ENCODE assay signal across 17 cellular contexts in the genomic region with DNA sequence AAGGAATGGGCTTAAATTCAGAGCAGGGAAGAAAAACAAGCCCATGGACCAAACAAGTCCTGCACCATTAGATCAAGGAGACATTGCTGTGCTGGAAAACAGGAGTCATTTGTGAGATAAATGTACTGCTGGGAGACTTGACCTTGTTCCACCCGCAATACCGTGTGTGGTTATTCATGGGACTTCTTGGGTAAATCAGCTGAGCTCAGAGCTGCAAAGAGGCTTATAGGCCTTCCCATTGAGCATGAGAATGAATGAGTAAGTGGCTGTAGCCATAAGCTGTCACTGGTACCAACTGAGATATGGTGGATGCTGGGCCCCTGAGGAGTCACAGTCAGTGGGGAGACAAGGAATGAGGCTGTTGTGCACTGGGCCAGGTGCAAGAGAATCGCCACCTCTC. TPM values are rescaled to one million over a fixed set of nuclear protein-coding genes. Genes with fewer than 3 reads are reported as not detected.
A peak's percentile ranks its signal among the peaks of the same experiment; 100 is the strongest.
DNase-seq lines count a peak whose midpoint lies in the region; ATAC-seq and TF ChIP-seq lines count a peak whose summit lies in the region.
"Had no signal": no experiment of that assay in that cellular context is flagged by ENCODE, and none has a peak within 500 bp of the region (broad histone marks: within the 10 kb centered on the region; RNA-seq: fewer than 3 reads in every experiment).

No MANE protein-coding gene starts in this region.

- 91% methylated on average over 2 of the region's 3 CpGs for WGBS in mesenchymal stem cell

- H3K27ac ChIP-seq in mesenchymal stem cell (ENCODE audit: low read length, poor library complexity, severe bottlenecking): no peak overlapping the region
- H3K27ac ChIP-seq: GM23248 had no signal

- no peak overlapping the region for H3K4me2 ChIP-seq in mesenchymal stem cell (ENCODE audit: low read length, poor library complexity, severe bottlenecking)

- H2AK5ac ChIP-seq in mesenchymal stem cell (ENCODE audit: low read length, severe bottlenecking): no peak overlapping the region

- H3K36me3 Mint-ChIP-seq in glutamatergic neuron (ENCODE audit: unreplicated experiment): peaks cover 13% of the 10 kb centered on the region
- H3K36me3 Mint-ChIP-seq: CD4-positive, alpha-beta memory T cell had no signal

- peaks cover 6% of the 10 kb centered on the region for H3K9me3 Mint-ChIP-seq in glutamatergic neuron (ENCODE audit: unreplicated experiment)

- H4K91ac ChIP-seq in mesenchymal stem cell (ENCODE audit: low read length): no peak overlapping the region

- TF ChIP-seq CTCF in AG10803 (conservative IDR thresholded peaks at IDR 0.05; ENCODE audit: low read length) (no peak), glutamatergic neuron (IDR thresholded peaks at IDR 0.05; ENCODE audit: partially characterized antibody, unreplicated experiment) (no peak)

- no peaks in the 10 kb centered on the region for H3K4me1 Mint-ChIP-seq in glutamatergic neuron (ENCODE audit: low read depth, unreplicated experiment)
- H3K4me1 Mint-ChIP-seq: CD4-positive, alpha-beta memory T cell had no signal

- H3K27me3 Mint-ChIP-seq in glutamatergic neuron (ENCODE audit: unreplicated experiment): peaks cover 3% of the 10 kb centered on the region

- H3K9me3 ChIP-seq in mesenchymal stem cell (ENCODE audit: control insufficient read depth, low read length): no peaks in the 10 kb centered on the region
- H3K9me3 ChIP-seq: Caco-2 had no signal

- H4K8ac ChIP-seq in mesenchymal stem cell (ENCODE audit: low read length): no peak overlapping the region

- peaks cover 10% of the 10 kb centered on the region for H3K4me1 ChIP-seq in mesenchymal stem cell (ENCODE audit: control insufficient read depth, insufficient read depth, low read depth, low read length)
- H3K4me1 ChIP-seq: Caco-2 had no signal

- DNase-seq in AG10803 (ENCODE audit: low read depth) (peak; percentile 12), M059J (ENCODE audit: low read depth) (peak; percentile 63), amniotic epithelial cell (ENCODE audit: low read depth) (peak; percentile 75), mesenchymal stem cell (peak; percentile 57), glutamatergic neuron (no peak), COLO668 (lab: John Stamatoyannopoulos, UW; ENCODE audit: unreplicated experiment) (no peak)
- DNase-seq: 8988T; C1 segment of cervical spinal cord; Caco-2; CD4-positive, alpha-beta memory T cell; DMS153; DND-41; GM23248; H7 had no signal

- H2BK120ac ChIP-seq in mesenchymal stem cell (ENCODE audit: low read depth, low read length): no peak overlapping the region

- no peak overlapping the region for H3K4ac ChIP-seq in mesenchymal stem cell (ENCODE audit: low read depth in 1 of 2, low read length in 2 of 2)

- H3K14ac ChIP-seq in mesenchymal stem cell (ENCODE audit: low read length in 2 of 2): no peak overlapping the region

- no peak for ATAC-seq in GM19452 (IDR thresholded peaks at IDR 0.05; ENCODE audit: unreplicated experiment)
- ATAC-seq: HCT116 had no signal

- H3K9ac ChIP-seq in mesenchymal stem cell (ENCODE audit: low read length): no peak overlapping the region
- H3K9ac ChIP-seq: GM23248 had no signal

- no peak overlapping the region for H2BK12ac ChIP-seq in mesenchymal stem cell (ENCODE audit: low read length in 2 of 2)

- peaks cover 0 to 21% of the 10 kb centered on the region in 2 experiments for H3K27me3 ChIP-seq in mesenchymal stem cell (ENCODE audit: control insufficient read depth in 1 of 2, insufficient read depth in 1 of 2, low read length in 2 of 2)

- H3K79me1 ChIP-seq in mesenchymal stem cell (replicated peaks; ENCODE audit: low read length, poor library complexity, severe bottlenecking): peaks cover 6% of the 10 kb centered on the region

- no peak overlapping the region for H3K4me3 Mint-ChIP-seq in glutamatergic neuron (ENCODE audit: unreplicated experiment)
- H3K4me3 Mint-ChIP-seq: CD4-positive, alpha-beta memory T cell had no signal

- H3K18ac ChIP-seq in mesenchymal stem cell (ENCODE audit: low read depth in 1 of 2, low read length in 2 of 2): no peak overlapping the region

- H2BK15ac ChIP-seq in mesenchymal stem cell (ENCODE audit: low read depth, poor library complexity, severe bottlenecking): no peak overlapping the region

- no peaks in the 10 kb centered on the region for H3K36me3 ChIP-seq in mesenchymal stem cell (ENCODE audit: control insufficient read depth in 1 of 2, insufficient read depth in 2 of 2, low read depth in 1 of 2, low read length in 2 of 2)

- H3K23ac ChIP-seq in mesenchymal stem cell (ENCODE audit: low read length in 2 of 2): no peak overlapping the region

- H3K27ac Mint-ChIP-seq in glutamatergic neuron (ENCODE audit: unreplicated experiment): no peak overlapping the region
- H3K27ac Mint-ChIP-seq: CD4-positive, alpha-beta memory T cell had no signal

- H3K4me3 ChIP-seq in AG10803 (ENCODE audit: low read length) (no peak overlapping the region), mesenchymal stem cell (ENCODE audit: insufficient read depth in 1 of 2, low read depth in 1 of 2, low read length in 2 of 2) (no peak overlapping the region)
- H3K4me3 ChIP-seq: GM23248 had no signal

- H2AFZ ChIP-seq in mesenchymal stem cell (ENCODE audit: low read depth, low read length): no peak overlapping the region
- H2AFZ ChIP-seq: GM23248 had no signal

- H2BK5ac ChIP-seq in mesenchymal stem cell (ENCODE audit: low read depth, low read length, poor library complexity, severe bottlenecking): no peak overlapping the region

RNA-seq across cellular contexts. Expression of a gene that starts 2.3 kb away (rescaled TPM):
- total RNA-seq in M059J (2014; rRNA removed; shearing (Covaris generic)): 138 and 180 TPM in 2 replicates
- polyA plus RNA-seq in mesenchymal stem cell (2013, experiment 1 of 2): 36.4 TPM
- 39.7 TPM for polyA plus RNA-seq in mesenchymal stem cell (2013, experiment 2 of 2)
- not detected for total RNA-seq in glutamatergic neuron (ENCODE audit: unreplicated experiment)
- total RNA-seq: Caco-2; CD4-positive, alpha-beta memory T cell; GM23248 had no signal
- polyA plus RNA-seq: BJ; CD4-positive, alpha-beta memory T cell had no signal

RNA-seq across cellular contexts. Expression of a gene that starts 29.7 kb away (rescaled TPM):
- 4.4 and 7.6 TPM in 2 replicates for total RNA-seq in M059J (2014; rRNA removed; shearing (Covaris generic))
- polyA plus RNA-seq in mesenchymal stem cell (2013, experiment 1 of 2): 4.7 TPM
- 4.8 TPM for polyA plus RNA-seq in mesenchymal stem cell (2013, experiment 2 of 2)
- 2.5 TPM for total RNA-seq in glutamatergic neuron (ENCODE audit: unreplicated experiment)
- total RNA-seq: CD4-positive, alpha-beta memory T cell had no signal
- polyA plus RNA-seq: CD4-positive, alpha-beta memory T cell had no signal

Comparison
In these comparisons a context has a peak if more than half of its experiments do, and no peak if none do; other contexts are left out.
1. DNase-seq: peak in AG10803 (single experiment), M059J (single experiment), amniotic epithelial cell (single experiment) and mesenchymal stem cell (single experiment); none in glutamatergic neuron (single experiment) and COLO668 (single experiment).
2. RNA of a gene that starts 2.3 kb away (total RNA-seq): 138 to 180 TPM in M059J; not detected in glutamatergic neuron (single experiment); every median in the first group is over 10 times any median in the second.